Comparison of ENCODE assay signal across 8 cellular contexts in genomic region chr3:46276497-46277099, GRCh38. TPM values are rescaled to one million over a fixed set of nuclear protein-coding genes. Genes with fewer than 3 reads are reported as not detected.
DNase-seq lines count a peak whose midpoint lies in the region; ATAC-seq, FAIRE-seq and TF ChIP-seq lines count a peak whose summit lies in the region.

No MANE protein-coding gene starts in this region.

- H3K36me3 ChIP-seq in DND-41 (ENCODE audit: insufficient read depth, low read length) = no peaks in the 10 kb centered on the region
- no peaks in the 10 kb centered on the region for H3K36me3 ChIP-seq in SU-DHL-6 (ENCODE audit: low read length)
- H3K36me3 ChIP-seq in keratinocyte (ENCODE audit: control insufficient read depth in 2 of 2, extremely low read depth in 1 of 2, insufficient read depth in 2 of 2, low read length in 2 of 2) = no peaks in the 10 kb centered on the region

- H3K4me1 ChIP-seq in DND-41 (ENCODE audit: insufficient read depth, low read length) = no peaks in the 10 kb centered on the region
- peaks cover 8% of the 10 kb centered on the region for H3K4me1 ChIP-seq in keratinocyte (ENCODE audit: control insufficient read depth, extremely low read depth, insufficient read depth, low read length)

- H3K9me1 ChIP-seq in keratinocyte (ENCODE audit: control insufficient read depth, extremely low read depth, insufficient read depth, low read length) = no peaks in the 10 kb centered on the region

- no peak overlapping the region for H3K4me3 Mint-ChIP-seq in HFFc6
- no peak overlapping the region for H3K4me3 Mint-ChIP-seq in activated naive CD8-positive, alpha-beta T cell treated with anti-CD3 and anti-CD28 coated beads for 36 hours

- no peaks in the 10 kb centered on the region for H3F3A ChIP-seq in SU-DHL-6 (ENCODE audit: insufficient read depth)

- H3K9me3 ChIP-seq in DND-41 (ENCODE audit: insufficient read depth, low read length, severe bottlenecking) (peaks cover 17% of the 10 kb centered on the region), SU-DHL-6 (ENCODE audit: insufficient read depth, low read length) (no peaks in the 10 kb centered on the region; the same call in 1 of the 2 replicates), keratinocyte (ENCODE audit: control insufficient read depth, low read depth, low read length) (peaks cover 3% of the 10 kb centered on the region)

- H3K9me2 ChIP-seq in SU-DHL-6 (replicated peaks; ENCODE audit: insufficient read depth, low read length) = no peaks in the 10 kb centered on the region

- H3K4me3 ChIP-seq in DND-41 (ENCODE audit: low read depth in 1 of 2, low read length in 2 of 2) (no peak overlapping the region), SU-DHL-6 (ENCODE audit: insufficient read depth, low read length, poor library complexity, severe bottlenecking) (no peak overlapping the region), keratinocyte (ENCODE audit: control insufficient read depth in 2 of 3, extremely low read depth in 1 of 3, insufficient read depth in 2 of 3, low read depth in 1 of 3, low read length in 3 of 3) (no peak overlapping the region)

- H3K27ac ChIP-seq in DND-41 (ENCODE audit: low read length) = no peak overlapping the region
- no peak overlapping the region for H3K27ac ChIP-seq in SU-DHL-6 (ENCODE audit: low read depth, low read length)
- no peak overlapping the region for H3K27ac ChIP-seq in keratinocyte (ENCODE audit: control insufficient read depth, insufficient read depth, low read length)

- H3K4me2 ChIP-seq in DND-41 (ENCODE audit: insufficient read depth, low read length) = no peak overlapping the region
- no peak overlapping the region for H3K4me2 ChIP-seq in SU-DHL-6 (ENCODE audit: low read depth, low read length, poor library complexity, severe bottlenecking)
- H3K4me2 ChIP-seq in keratinocyte (ENCODE audit: control insufficient read depth, extremely low read depth, insufficient read depth, low read depth, low read length) = no peak overlapping the region

- peaks cover 13% of the 10 kb centered on the region for H3K9me3 Mint-ChIP-seq in HFFc6
- H3K9me3 Mint-ChIP-seq in activated naive CD8-positive, alpha-beta T cell treated with anti-CD3 and anti-CD28 coated beads for 36 hours = peaks cover 19% of the 10 kb centered on the region

- H3K9ac ChIP-seq in DND-41 (ENCODE audit: low read depth, low read length) (no peak overlapping the region), SU-DHL-6 (ENCODE audit: low read length) (no peak overlapping the region), keratinocyte (ENCODE audit: control insufficient read depth, extremely low read depth, insufficient read depth, low read length) (no peak overlapping the region)

- H3K36me3 Mint-ChIP-seq in HFFc6 (ENCODE audit: low read depth) = peaks cover 7% of the 10 kb centered on the region; the same call in 1 of the 2 replicates
- H3K36me3 Mint-ChIP-seq in activated naive CD8-positive, alpha-beta T cell treated with anti-CD3 and anti-CD28 coated beads for 36 hours = peaks cover 18% of the 10 kb centered on the region

- H3K79me2 ChIP-seq in DND-41 (ENCODE audit: insufficient read depth, low read length) (no peaks in the 10 kb centered on the region), SU-DHL-6 (ENCODE audit: insufficient read depth, low read length) (no peaks in the 10 kb centered on the region), keratinocyte (ENCODE audit: control insufficient read depth, insufficient read depth, low read length) (no peaks in the 10 kb centered on the region)

- TF ChIP-seq CTCF in DND-41 (IDR thresholded peaks at IDR 0.05; ENCODE audit: borderline replicate concordance, extremely low read depth, low read length, poor library complexity, severe bottlenecking) (peak; percentile 75), HFFc6 (IDR thresholded peaks at IDR 0.05) (peak; percentile 78), SU-DHL-6 (IDR thresholded peaks at IDR 0.05; ENCODE audit: insufficient read depth, low read length, poor library complexity, severe bottlenecking) (peak; percentile 73), keratinocyte (optimal IDR thresholded peaks at IDR 0.05 in 1 of 3, IDR thresholded peaks at IDR 0.05 in 1 of 3, conservative IDR thresholded peaks at IDR 0.05 in 1 of 3; ENCODE audit: extremely low read depth in 1 of 3, insufficient read depth in 2 of 3, low read length in 3 of 3) (peak; percentile 84 to 86 (median 84))

- peak; percentile 77 for ATAC-seq in DND-41 (ENCODE audit: insufficient read depth, low read depth)

- peaks cover 30% of the 10 kb centered on the region for H3K27me3 Mint-ChIP-seq in HFFc6 (ENCODE audit: insufficient read depth)
- peaks cover 22% of the 10 kb centered on the region for H3K27me3 Mint-ChIP-seq in activated naive CD8-positive, alpha-beta T cell treated with anti-CD3 and anti-CD28 coated beads for 36 hours

- dilution Hi-C loops in keratinocyte (cut with MboI; ENCODE audit: extremely low pct_ligation_motif_present, low sequenced_read_pairs) = no loop called here

- DNase-seq in DND-41 (peak; percentile 63), HFFc6 (peak; percentile 30), keratinocyte (ENCODE audit: low read depth, low spot score) (peak; percentile 40), mesenteric fat pad (ENCODE audit: low spot score) (no peak), NCI-H187 (lab: John Stamatoyannopoulos, UW) (no peak)
- DNase-seq in activated naive CD8-positive, alpha-beta T cell treated with anti-CD3 and anti-CD28 coated beads for 36 hours = peak; percentile 71
- peak; percentile 48 for DNase-seq in stimulated activated CD8-positive, alpha-beta memory T cell treated with anti-CD3 and anti-CD28 coated beads, Interleukin-12 subunit alpha, Interleukin-12 subunit beta, amount 100 ng/mL, for 24 hours (ENCODE audit: extremely low read depth)

- H2AFZ ChIP-seq in DND-41 (ENCODE audit: low read depth, low read length) = no peak overlapping the region
- no peak overlapping the region for H2AFZ ChIP-seq in SU-DHL-6 (ENCODE audit: low read depth, low read length, severe bottlenecking)
- H2AFZ ChIP-seq in keratinocyte (ENCODE audit: control insufficient read depth, low read length) = no peak overlapping the region

- H3K27me3 ChIP-seq in DND-41 (ENCODE audit: insufficient read depth, low read length, poor library complexity) = no peaks in the 10 kb centered on the region
- H3K27me3 ChIP-seq in SU-DHL-6 (ENCODE audit: low read length) = no peaks in the 10 kb centered on the region
- no peaks in the 10 kb centered on the region for H3K27me3 ChIP-seq in keratinocyte (ENCODE audit: control insufficient read depth, extremely low read depth, insufficient read depth, low read length)

- peak; percentile 73 for FAIRE-seq in keratinocyte (lab: Jason Lieb, UNC)

- H4K20me1 ChIP-seq in DND-41 (ENCODE audit: insufficient read depth, low read length) = no peaks in the 10 kb centered on the region
- no peaks in the 10 kb centered on the region for H4K20me1 ChIP-seq in SU-DHL-6 (ENCODE audit: low read depth, low read length)
- no peaks in the 10 kb centered on the region for H4K20me1 ChIP-seq in keratinocyte (ENCODE audit: control insufficient read depth, extremely low read depth, insufficient read depth, low read length)

- H3K27ac Mint-ChIP-seq in HFFc6 = no peak overlapping the region
- H3K27ac Mint-ChIP-seq in activated naive CD8-positive, alpha-beta T cell treated with anti-CD3 and anti-CD28 coated beads for 36 hours = no peak overlapping the region

- no peaks in the 10 kb centered on the region for H3K4me1 Mint-ChIP-seq in HFFc6 (ENCODE audit: low read depth)
- H3K4me1 Mint-ChIP-seq in activated naive CD8-positive, alpha-beta T cell treated with anti-CD3 and anti-CD28 coated beads for 36 hours = peaks cover 37% of the 10 kb centered on the region

RNA-seq across cellular contexts. Expression of gene CCR3, which starts 34.3 kb away (rescaled TPM):
- not detected for total RNA-seq in HFFc6 (2021; fragmentation: NEBNext Ultra II Directional; extraction: Animal tissue kit (Norgen Biotek cat#: 25700))
- total RNA-seq in activated naive CD8-positive, alpha-beta T cell treated with anti-CD3 and anti-CD28 coated beads for 36 hours = not detected
- polyA plus RNA-seq in keratinocyte = 0.16 to 0.84 TPM (median 0.17 TPM) in 3 replicates
- polyA plus RNA-seq in keratinocyte (2011; ENCODE audit: low read depth) = not detected
- 0.12 and 0.33 TPM in 2 replicates for polyA plus RNA-seq in keratinocyte (2011; cell fraction: cytosol; rRNA removed)
- 0.73 and 0.85 TPM in 2 replicates for polyA plus RNA-seq in keratinocyte (2011; cell fraction: nucleus; rRNA removed)
- polyA plus RNA-seq in keratinocyte (2012; ENCODE audit: low replicate concordance) = 0.35 TPM in 1 of 2 replicates, not detected in the other
- 0.19 to 2.1 TPM in 2 of 3 replicates, not detected in the other for polyA minus RNA-seq in keratinocyte
- polyA minus RNA-seq in keratinocyte (2011; cell fraction: cytosol; rRNA and poly(A)+ RNA removed) = not detected
- polyA minus RNA-seq in keratinocyte (2011; cell fraction: nucleus; rRNA and poly(A)+ RNA removed) = 0.31 and 0.42 TPM in 2 replicates
- total RNA-seq in mesenteric fat pad = not detected

Comparison
In these comparisons a context has a peak if more than half of its experiments do, and no peak if none do; other contexts are left out.
1. DNase-seq: peak in DND-41 (single experiment), HFFc6 (single experiment), activated naive CD8-positive, alpha-beta T cell treated with anti-CD3 and anti-CD28 coated beads for 36 hours (single experiment), keratinocyte (single experiment) and stimulated activated CD8-positive, alpha-beta memory T cell treated with anti-CD3 and anti-CD28 coated beads, Interleukin-12 subunit alpha, Interleukin-12 subunit beta, amount 100 ng/mL, for 24 hours (single experiment); none in mesenteric fat pad (single experiment) and NCI-H187 (0 of 2).
2. Peak in every context shown above with its lines, with median percentiles within 50 percentile points of each other: CTCF ChIP-seq.